Comparison of ENCODE assay signal across 9 cellular contexts in the genomic region with DNA sequence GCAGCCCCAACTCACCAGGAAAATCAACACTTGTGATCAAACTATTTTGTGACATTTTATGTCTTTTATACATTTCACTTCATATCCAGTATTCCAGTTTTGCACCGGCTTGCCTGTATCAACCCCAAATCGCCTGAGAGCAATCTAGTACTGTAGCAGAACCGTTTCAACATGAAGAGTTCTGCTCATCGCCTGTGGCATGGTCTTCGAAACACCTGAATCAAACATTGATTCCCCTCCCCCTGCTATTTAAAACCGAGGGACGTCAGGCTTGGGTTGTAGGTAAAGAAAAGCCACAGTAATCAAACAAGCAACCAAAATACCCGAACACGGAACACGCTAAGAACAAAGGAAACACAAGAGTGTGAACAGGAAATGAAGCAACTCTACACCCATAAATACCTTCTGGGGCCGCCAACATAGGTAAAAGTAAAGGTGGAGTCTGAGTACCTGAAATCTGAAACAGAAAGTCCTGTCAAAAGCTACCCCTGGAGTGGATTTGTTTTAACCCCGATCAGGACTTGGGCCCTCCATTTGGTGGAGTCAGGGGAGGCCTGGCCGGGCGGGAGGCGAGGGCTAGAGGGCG. TPM values are rescaled to one million over a fixed set of nuclear protein-coding genes. Genes with fewer than 3 reads are reported as not detected.
A peak's percentile ranks its signal among the peaks of the same experiment; 100 is the strongest.
DNase-seq lines count a peak whose midpoint lies in the region; TF ChIP-seq lines count a peak whose summit lies in the region.
"Not testable (repeated sequence)": the region's sequence is repeated elsewhere in the genome, so short reads cannot be mapped to it uniquely, and the experiment has no call there.
"Had no signal": no experiment of that assay in that cellular context is flagged by ENCODE, and none has a peak within 500 bp of the region (broad histone marks: within the 10 kb centered on the region; RNA-seq: fewer than 3 reads in every experiment).

No MANE protein-coding gene starts in this region.

- CTCF ChIA-PET in CD8-positive, alpha-beta memory T cell (lab: Charles Lee); activated naive CD4-positive, alpha-beta T cell treated with anti-CD3 and anti-CD28 coated beads, Interleukin-2, amount 10 ng/mL, durations not matched to agents 7 days and 5 days (lab: Charles Lee): not testable (repeated sequence)

- TF ChIP-seq CTCF in LNCaP clone FGC (IDR thresholded peaks at IDR 0.05; ENCODE audit: control insufficient read depth, extremely low read depth, insufficient read depth); WERI-Rb-1 (IDR thresholded peaks at IDR 0.05; ENCODE audit: low read depth, low read length); neural crest cell (conservative IDR thresholded peaks at IDR 0.05): not testable (repeated sequence)

- H3K27me3 ChIP-seq in CD8-positive, alpha-beta memory T cell (ENCODE audit: insufficient read depth, low read length, poor library complexity, severe bottlenecking); WERI-Rb-1 (ENCODE audit: insufficient read depth, low read depth, severe bottlenecking); ectodermal cell (ENCODE audit: control insufficient read depth, insufficient read depth, low read length, poor library complexity, severe bottlenecking); iPS DF 6.9 (ENCODE audit: control insufficient read depth, insufficient read depth, low read length): not testable (repeated sequence)

- H3K4me3 ChIP-seq in CD8-positive, alpha-beta memory T cell (ENCODE audit: low read length) = not testable (repeated sequence)
- peak overlapping the region; percentile 41 for H3K4me3 ChIP-seq in LNCaP clone FGC (ENCODE audit: low read depth, low read length)
- H3K4me3 ChIP-seq in WERI-Rb-1 (ENCODE audit: low read depth, low read length) = peak overlapping the region; percentile 35
- peak overlapping the region; percentile 22 for H3K4me3 ChIP-seq in ectodermal cell (ENCODE audit: insufficient read depth, low read depth, low read length)
- peak overlapping the region; percentile 26; the same call in 1 of the 2 replicates for H3K4me3 ChIP-seq in iPS DF 6.9 (ENCODE audit: low read length)

- H3K27ac Mint-ChIP-seq in CD8-positive, alpha-beta memory T cell = peak overlapping the region in 4 of 8 donors; percentile 56 to 88 (median 84)
- peak overlapping the region; percentile 80 for H3K27ac Mint-ChIP-seq in activated naive CD4-positive, alpha-beta T cell treated with anti-CD3 and anti-CD28 coated beads, Interleukin-2, amount 10 ng/mL, durations not matched to agents 7 days and 5 days
- not testable (repeated sequence) for H3K27ac Mint-ChIP-seq in neural crest cell (ENCODE audit: unreplicated experiment); stimulated activated naive CD8-positive, alpha-beta T cell treated with anti-CD3 and anti-CD28 coated beads, Interleukin-15, Interleukin-2, amounts not matched to agents 100 ng/mL and 50 ng/mL, for 24 hours

- POLR2A ChIA-PET in CD8-positive, alpha-beta memory T cell (lab: Charles Lee) = not testable (repeated sequence)

- WGBS in ectodermal cell, 2 experiments = 0% methylated on average over 1 of the region's 16 CpGs; no CpG with 5 or more reads in 1 of the 2 experiments
- no CpG with 5 or more reads among the region's 16 CpGs for WGBS in iPS DF 6.9 (ENCODE audit: insufficient coverage, insufficient read length)

- not testable (repeated sequence) for H3K4me1 ChIP-seq in CD8-positive, alpha-beta memory T cell (ENCODE audit: insufficient read depth, low read length); ectodermal cell (ENCODE audit: control insufficient read depth, insufficient read depth, low read length); iPS DF 6.9 (ENCODE audit: control insufficient read depth, insufficient read depth, low read length)

- H3K36me3 ChIP-seq in CD8-positive, alpha-beta memory T cell (ENCODE audit: insufficient read depth, low read length); WERI-Rb-1; ectodermal cell (ENCODE audit: control insufficient read depth, insufficient read depth, low read length); iPS DF 6.9 (ENCODE audit: control insufficient read depth, insufficient read depth, low read length): not testable (repeated sequence)

- peak overlapping the region; percentile 57 for H3K27ac ChIP-seq in CD8-positive, alpha-beta memory T cell (ENCODE audit: low read depth, low read length)
- H3K27ac ChIP-seq in WERI-Rb-1; ectodermal cell (ENCODE audit: insufficient read depth, low read depth, low read length, poor library complexity, severe bottlenecking); iPS DF 6.9 (ENCODE audit: low read length): not testable (repeated sequence)

- peak in 4 of 5 donors; percentile 20 to 82 (median 74) for DNase-seq in CD8-positive, alpha-beta memory T cell
- DNase-seq in LNCaP clone FGC (ENCODE audit: low read depth); WERI-Rb-1; iPS DF 6.9 (ENCODE audit: low read depth, low spot score); neural crest cell (ENCODE audit: low read depth, low spot score): not testable (repeated sequence)
- DNase-seq in activated naive CD4-positive, alpha-beta T cell treated with anti-CD3 and anti-CD28 coated beads, Interleukin-2, amount 10 ng/mL, durations not matched to agents 7 days and 5 days = peak; percentile 52

- not testable (repeated sequence) for H3K27me3 Mint-ChIP-seq in CD8-positive, alpha-beta memory T cell; activated naive CD4-positive, alpha-beta T cell treated with anti-CD3 and anti-CD28 coated beads, Interleukin-2, amount 10 ng/mL, durations not matched to agents 7 days and 5 days; neural crest cell (ENCODE audit: low read depth); stimulated activated naive CD8-positive, alpha-beta T cell treated with anti-CD3 and anti-CD28 coated beads, Interleukin-15, Interleukin-2, amounts not matched to agents 100 ng/mL and 50 ng/mL, for 24 hours

- not testable (repeated sequence) for H3K4me1 Mint-ChIP-seq in CD8-positive, alpha-beta memory T cell; activated naive CD4-positive, alpha-beta T cell treated with anti-CD3 and anti-CD28 coated beads, Interleukin-2, amount 10 ng/mL, durations not matched to agents 7 days and 5 days; neural crest cell; stimulated activated naive CD8-positive, alpha-beta T cell treated with anti-CD3 and anti-CD28 coated beads, Interleukin-15, Interleukin-2, amounts not matched to agents 100 ng/mL and 50 ng/mL, for 24 hours (ENCODE audit: low read depth)

- not testable (repeated sequence) for H3K9me3 ChIP-seq in CD8-positive, alpha-beta memory T cell (ENCODE audit: low read length); WERI-Rb-1 (ENCODE audit: severe bottlenecking); ectodermal cell (ENCODE audit: control insufficient read depth, low read length); iPS DF 6.9 (ENCODE audit: control insufficient read depth, insufficient read depth, low read length)

- peak overlapping the region in 6 of 7 donors; percentile 27 to 80 (median 73) for H3K4me3 Mint-ChIP-seq in CD8-positive, alpha-beta memory T cell
- peak overlapping the region; percentile 61 for H3K4me3 Mint-ChIP-seq in activated naive CD4-positive, alpha-beta T cell treated with anti-CD3 and anti-CD28 coated beads, Interleukin-2, amount 10 ng/mL, durations not matched to agents 7 days and 5 days
- H3K4me3 Mint-ChIP-seq in neural crest cell = peak overlapping the region; percentile 51
- peak overlapping the region; percentile 68 for H3K4me3 Mint-ChIP-seq in stimulated activated naive CD8-positive, alpha-beta T cell treated with anti-CD3 and anti-CD28 coated beads, Interleukin-15, Interleukin-2, amounts not matched to agents 100 ng/mL and 50 ng/mL, for 24 hours

- not testable (repeated sequence) for H3K9me3 Mint-ChIP-seq in CD8-positive, alpha-beta memory T cell; activated naive CD4-positive, alpha-beta T cell treated with anti-CD3 and anti-CD28 coated beads, Interleukin-2, amount 10 ng/mL, durations not matched to agents 7 days and 5 days; neural crest cell; stimulated activated naive CD8-positive, alpha-beta T cell treated with anti-CD3 and anti-CD28 coated beads, Interleukin-15, Interleukin-2, amounts not matched to agents 100 ng/mL and 50 ng/mL, for 24 hours

- H3K36me3 Mint-ChIP-seq in CD8-positive, alpha-beta memory T cell; activated naive CD4-positive, alpha-beta T cell treated with anti-CD3 and anti-CD28 coated beads, Interleukin-2, amount 10 ng/mL, durations not matched to agents 7 days and 5 days; neural crest cell (ENCODE audit: low read depth); stimulated activated naive CD8-positive, alpha-beta T cell treated with anti-CD3 and anti-CD28 coated beads, Interleukin-15, Interleukin-2, amounts not matched to agents 100 ng/mL and 50 ng/mL, for 24 hours (ENCODE audit: low read depth): not testable (repeated sequence)

RNA-seq across cellular contexts. Expression of gene PPIAL4D, which starts 27.6 kb away (rescaled TPM):
- not detected for total RNA-seq in CD8-positive, alpha-beta memory T cell
- polyA plus RNA-seq in CD8-positive, alpha-beta memory T cell = not detected
- not detected for polyA plus RNA-seq in ectodermal cell (2013, experiment 1 of 4)
- not detected for polyA plus RNA-seq in ectodermal cell (2013, experiment 2 of 4)
- not detected for polyA plus RNA-seq in ectodermal cell (2013, experiment 3 of 4)
- polyA plus RNA-seq in ectodermal cell (2013, experiment 4 of 4) = not detected
- not detected in 2 replicates for total RNA-seq in neural crest cell
- total RNA-seq: myocyte had no signal
